Comparison of ENCODE assay signal across 1 cellular context in the genomic region with DNA sequence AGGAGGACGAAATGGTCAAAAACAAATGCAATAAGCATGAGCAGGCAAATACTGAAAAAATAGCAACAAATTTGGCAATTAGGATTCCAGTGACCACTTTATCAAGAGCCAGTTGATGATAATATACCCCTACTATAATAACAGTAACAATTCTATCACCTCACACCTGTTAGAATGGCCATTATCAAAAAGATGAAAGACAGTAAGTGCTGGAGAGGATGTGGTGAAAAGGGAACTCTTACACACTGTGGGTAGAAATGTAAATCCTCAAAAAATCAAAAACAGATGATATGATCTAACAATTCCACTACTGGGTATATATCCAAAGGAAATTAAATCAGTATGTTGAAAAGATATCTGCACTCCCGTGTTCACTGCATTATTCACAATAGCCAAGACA.
TF ChIP-seq lines count a peak whose summit lies in the region.

No MANE protein-coding gene starts in this region.

TF ChIP-seq in GM12878, 131 proteins besides CTCF, POLR2A, EP300 and RAD21:
- no peak for TF ChIP-seq RELA (IDR thresholded peaks at IDR 0.05; ENCODE audit: borderline replicate concordance, partially characterized antibody)
- TF ChIP-seq NRF1 (conservative IDR thresholded peaks at IDR 0.05; ENCODE audit: low read depth, low read length) = no peak
- no peak for TF ChIP-seq SRF (IDR thresholded peaks at IDR 0.05; ENCODE audit: low read depth in 2 of 2, low read length in 2 of 2)
- TF ChIP-seq SIN3A (IDR thresholded peaks at IDR 0.05; ENCODE audit: low read depth, low read length) = no peak
- no peak for TF ChIP-seq EGR1 (IDR thresholded peaks at IDR 0.05; ENCODE audit: borderline replicate concordance in 1 of 2, low read depth in 2 of 2, low read length in 2 of 2)
- TF ChIP-seq NR2F1 (conservative IDR thresholded peaks at IDR 0.05) = no peak
- no peak for TF ChIP-seq RCOR1 (conservative IDR thresholded peaks at IDR 0.05; ENCODE audit: low read depth, low read length)
- TF ChIP-seq CHD1 (IDR thresholded peaks at IDR 0.05; ENCODE audit: low read depth, low read length) = no peak
- TF ChIP-seq POLR2AphosphoS5 (IDR thresholded peaks at IDR 0.05; ENCODE audit: low read length) = no peak
- TF ChIP-seq TCF3 (IDR thresholded peaks at IDR 0.05; ENCODE audit: borderline replicate concordance, insufficient read depth, low read depth, low read length) = no peak
- TF ChIP-seq DPF2 (IDR thresholded peaks at IDR 0.05) = no peak
